ENCODE assay signal across 8 cellular contexts in the genomic region with DNA sequence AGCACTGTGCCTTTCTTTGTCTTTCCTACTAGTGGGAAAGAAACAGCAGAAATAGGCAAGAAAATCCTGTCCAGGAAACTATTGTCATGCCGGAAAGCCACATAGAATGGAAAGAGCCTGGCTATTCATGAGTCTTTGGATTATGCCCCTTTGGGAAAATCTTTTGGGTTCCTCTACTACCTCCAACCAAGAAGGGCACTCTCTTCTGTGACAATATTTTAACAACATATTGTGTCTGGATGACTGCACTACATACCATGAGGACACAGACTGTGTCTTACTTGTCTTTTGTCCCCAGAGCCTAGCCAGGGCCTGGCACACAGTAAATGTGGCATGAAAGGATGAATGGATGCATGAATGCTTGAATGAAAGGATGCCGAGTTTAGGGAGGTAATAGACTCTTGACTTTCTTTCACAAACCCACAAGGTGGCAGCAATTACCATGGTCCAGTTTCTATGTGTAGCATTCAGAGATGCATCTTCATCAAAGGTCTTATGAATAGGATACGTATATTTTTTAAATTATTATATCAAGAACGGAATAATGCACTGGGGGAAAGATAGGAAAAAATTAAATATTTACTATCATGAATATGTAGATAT. TPM values are rescaled to one million over a fixed set of nuclear protein-coding genes. Genes with fewer than 3 reads are reported as not detected.
A peak's percentile ranks its signal among the peaks of the same experiment; 100 is the strongest.
DNase-seq lines count a peak whose midpoint lies in the region; ATAC-seq, FAIRE-seq and TF ChIP-seq lines count a peak whose summit lies in the region.
"Had no signal": no experiment of that assay in that cellular context is flagged by ENCODE, and none has a peak within 500 bp of the region (broad histone marks: within the 10 kb centered on the region; RNA-seq: fewer than 3 reads in every experiment).

No MANE protein-coding gene starts in this region.

- H3K27me3 ChIP-seq in DOHH2 (ENCODE audit: control insufficient read depth, low read length) = peaks cover 43% of the 10 kb centered on the region

- no peak overlapping the region for H3K4me3 ChIP-seq in DOHH2 (ENCODE audit: low read length)

- no peak overlapping the region for H3K27ac ChIP-seq in DOHH2 (ENCODE audit: low read depth, low read length)

- H3K79me2 ChIP-seq in DOHH2 (ENCODE audit: control insufficient read depth, low read length) = no peaks in the 10 kb centered on the region

- H3F3A ChIP-seq in DOHH2 (ENCODE audit: control insufficient read depth, insufficient read depth) = no peaks in the 10 kb centered on the region

- H4K20me1 ChIP-seq in DOHH2 (ENCODE audit: control insufficient read depth, insufficient read depth, low read depth, low read length) = no peaks in the 10 kb centered on the region

- peak; percentile 72 for ATAC-seq in GM21723 (IDR thresholded peaks at IDR 0.05; ENCODE audit: unreplicated experiment)

- FAIRE-seq in endometrium (lab: Jason Lieb, UNC) = peak; percentile 90

- no peaks in the 10 kb centered on the region for H3K9me3 ChIP-seq in DOHH2 (ENCODE audit: control insufficient read depth, insufficient read depth, low read length)

- peak; percentile 43 for TF ChIP-seq CTCF in DOHH2 (IDR thresholded peaks at IDR 0.05; ENCODE audit: low read depth, low read length, poor library complexity, severe bottlenecking)

- H3K36me3 ChIP-seq in DOHH2 (ENCODE audit: control insufficient read depth, low read length) = no peaks in the 10 kb centered on the region

- H3K4me2 ChIP-seq in DOHH2 (ENCODE audit: low read length) = no peak overlapping the region

- H3K9me2 ChIP-seq in DOHH2 (replicated peaks; ENCODE audit: control insufficient read depth, low read length) = no peaks in the 10 kb centered on the region

- H3K4me1 ChIP-seq in DOHH2 (ENCODE audit: control insufficient read depth, low read length) = no peaks in the 10 kb centered on the region

- DNase-seq in NCI-H128 (lab: John Stamatoyannopoulos, UW; ENCODE audit: unreplicated experiment) = peak; percentile 36
- DNase-seq in SKM-1 treated with dmso at 0.1 percent for 144 hours (lab: John Stamatoyannopoulos, UW; ENCODE audit: unreplicated experiment) = peak; percentile 50
- DNase-seq in mucosa of gallbladder (ENCODE audit: low spot score) = peak; percentile 31
- DNase-seq in OCI-M2 (lab: John Stamatoyannopoulos, UW; ENCODE audit: unreplicated experiment) = no peak

RNA-seq across cellular contexts. Expression of a gene that starts 30.3 kb away (rescaled TPM):
- total RNA-seq in mucosa of gallbladder = 18.5 TPM
- total RNA-seq: activated CD8-positive, alpha-beta memory T cell treated with anti-CD3 and anti-CD28 coated beads for 36 hours had no signal

RNA-seq across cellular contexts. Expression of a gene that starts 48.7 kb away (rescaled TPM):
- 79.5 TPM for total RNA-seq in mucosa of gallbladder
